Comparison of ENCODE assay signal across 10 cellular contexts in the genomic region with DNA sequence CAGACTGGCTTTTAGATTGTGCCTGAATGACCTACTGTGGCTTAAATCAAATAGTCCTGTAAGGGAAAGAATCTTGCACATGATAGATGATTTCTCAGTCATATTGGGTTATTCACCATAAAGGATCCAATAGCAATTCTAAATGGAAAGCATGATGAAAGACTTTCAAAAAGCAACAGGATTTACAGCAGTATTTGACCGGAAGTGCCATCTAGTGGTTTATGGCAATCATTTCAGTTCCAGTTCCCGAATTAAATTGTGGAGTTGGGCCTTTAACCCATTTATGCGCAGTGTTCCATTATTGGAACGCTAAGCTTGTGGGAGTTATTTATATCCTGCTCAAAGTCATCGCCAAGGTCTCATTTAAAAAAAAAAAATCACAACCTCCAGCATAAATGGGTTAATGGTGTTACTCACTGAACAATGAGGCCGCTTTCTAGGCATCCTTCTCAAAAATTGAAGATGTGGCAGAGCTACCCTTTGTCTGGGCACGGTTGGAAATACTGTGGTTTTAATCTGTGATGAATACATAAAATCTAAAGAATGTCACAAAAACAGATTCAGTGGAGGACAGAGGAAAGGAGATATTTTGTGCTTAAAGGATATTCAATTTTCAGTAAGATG.
A peak's percentile ranks its signal among the peaks of the same experiment; 100 is the strongest.
DNase-seq lines count a peak whose midpoint lies in the region; ATAC-seq and TF ChIP-seq lines count a peak whose summit lies in the region.
"Had no signal": no experiment of that assay in that cellular context is flagged by ENCODE, and none has a peak within 500 bp of the region (broad histone marks: within the 10 kb centered on the region; RNA-seq: fewer than 3 reads in every experiment).

No MANE protein-coding gene starts in this region.

- WGBS in psoas muscle, 3 donors = 52 to 62% (median 58%) methylated on average over 7 of the region's 7 CpGs

- DNase-seq in DMS114 treated with DMSO at 0.1 percent for 48 hours (lab: John Stamatoyannopoulos, UW; ENCODE audit: unreplicated experiment) (peak; percentile 34), Kasumi-1 (lab: John Stamatoyannopoulos, UW) (peak; percentile 55 to 71), SK-MEL-5 (ENCODE audit: low read depth, low spot score) (peak; percentile 79), fibroblast of the conjunctiva (ENCODE audit: low read depth) (peak; percentile 68), psoas muscle (no peak), HPDE6-E6E7 (ENCODE audit: extremely low spot score) (no peak), ecto neural progenitor cell (ENCODE audit: low spot score) (no peak)

- H3K36me3 ChIP-seq in psoas muscle (ENCODE audit: insufficient read depth in 1 of 2, low read depth in 1 of 2) = peaks cover 0 to 5% of the 10 kb centered on the region in 2 donors

- H3K27me3 ChIP-seq in psoas muscle (ENCODE audit: insufficient read depth in 3 of 3, low read length in 2 of 3) = no peaks in the 10 kb centered on the region
- H3K27me3 ChIP-seq: SJCRH30 had no signal

- H3K27ac ChIP-seq in psoas muscle = no peak overlapping the region
- H3K27ac ChIP-seq: SJCRH30 had no signal

- intact Hi-C loops in psoas muscle (cut with DNase I) = loop anchor here in 1 of 2 donors (5.0 to 10.0 kb wide), 2 partner anchors 111 to 198 kb away; partner anchors contain the start of gene PPFIBP1

- in situ Hi-C loops in SK-MEL-5 (cut with HindIII; ENCODE audit: low pct_unique_long_range_greater_than_20kb, low sequenced_read_pairs) = no loop called here

- peak; percentile 66 for TF ChIP-seq CTCF in psoas muscle (IDR thresholded peaks at IDR 0.05)

- ATAC-seq in psoas muscle (peak in 3 of 4 donors; percentile 37 to 65 (median 39)), GM18511 (IDR thresholded peaks at IDR 0.05; ENCODE audit: unreplicated experiment) (no peak)
- ATAC-seq: naive thymus-derived CD8-positive, alpha-beta T cell had no signal

- no peaks in the 10 kb centered on the region for H3K9me3 ChIP-seq in psoas muscle

- peaks cover 16% of the 10 kb centered on the region for H3K4me1 ChIP-seq in psoas muscle
- H3K4me1 ChIP-seq: SJCRH30 had no signal

- H3K4me3 ChIP-seq in psoas muscle = no peak overlapping the region
- H3K4me3 ChIP-seq: SJCRH30 had no signal

Comparison
In these comparisons a context has a peak if more than half of its experiments do, and no peak if none do; other contexts are left out.
1. DNase-seq: peak in DMS114 treated with DMSO at 0.1 percent for 48 hours (single experiment), Kasumi-1 (2 of 2), SK-MEL-5 (single experiment) and fibroblast of the conjunctiva (single experiment); none in psoas muscle (0 of 2), HPDE6-E6E7 (single experiment) and ecto neural progenitor cell (single experiment).